In genomic region chr13:57633950-57634828, GRCh38 we compare ENCODE assay signal across 9 cellular contexts. TPM values are rescaled to one million over a fixed set of nuclear protein-coding genes. Genes with fewer than 3 reads are reported as not detected.
DNase-seq lines count a peak whose midpoint lies in the region; ATAC-seq and TF ChIP-seq lines count a peak whose summit lies in the region.
"Had no signal": no experiment of that assay in that cellular context is flagged by ENCODE, and none has a peak within 500 bp of the region (broad histone marks: within the 10 kb centered on the region; RNA-seq: fewer than 3 reads in every experiment).

No MANE protein-coding gene starts in this region.

- H2BK120ac ChIP-seq in H9 (ENCODE audit: low read depth, low read length, poor library complexity, severe bottlenecking): no peak overlapping the region

- in situ Hi-C loops in mammary epithelial cell (cut with MboI; ENCODE audit: low sequenced_read_pairs in 2 of 2): no loop called here

- no peaks in the 10 kb centered on the region for H3K79me1 ChIP-seq in H9 (ENCODE audit: insufficient read depth, low read depth, low read length, poor library complexity, severe bottlenecking)

- H3K9me3 Mint-ChIP-seq in H9: peaks cover 4 to 15% of the 10 kb centered on the region in 2 experiments; a peak in 4 of 5 replicates
- peaks cover 4% of the 10 kb centered on the region for H3K9me3 Mint-ChIP-seq in activated naive CD4-positive, alpha-beta T cell treated with anti-CD3 and anti-CD28 coated beads for 36 hours

- H3K4me2 ChIP-seq in H9 (ENCODE audit: insufficient read depth, insufficient read length, low read length): peak overlapping the region; percentile 99
- no peak overlapping the region for H3K4me2 ChIP-seq in mammary epithelial cell (ENCODE audit: insufficient read depth, low read depth, low read length)

- no TSS peak for BruUV-seq in mammary epithelial cell (replicated peaks; lab: Mats Ljungman, UMichigan)

- H2BK20ac ChIP-seq in H9 (ENCODE audit: low read depth, low read length, poor library complexity, severe bottlenecking): no peak overlapping the region

- peaks cover 0 to 17% (median 0%) of the 10 kb centered on the region in 3 experiments; a peak in 3 of 7 replicates for H3K36me3 Mint-ChIP-seq in H9 (ENCODE audit: insufficient read depth in 1 of 3, low read depth in 3 of 3)
- peaks cover 10% of the 10 kb centered on the region for H3K36me3 Mint-ChIP-seq in activated naive CD4-positive, alpha-beta T cell treated with anti-CD3 and anti-CD28 coated beads for 36 hours (ENCODE audit: low read depth)

- peak overlapping the region in 1 of 2 donors; percentile 25 for H3K4me3 ChIP-seq in body of pancreas
- peak overlapping the region; percentile 18 to 54 (median 48) for H3K4me3 ChIP-seq in sigmoid colon
- H3K4me3 ChIP-seq in mammary epithelial cell (replicated peaks in 1 of 3; ENCODE audit: insufficient read depth in 1 of 3, low read depth in 2 of 3, low read length in 3 of 3): no peak overlapping the region

- intact Hi-C loops in body of pancreas (cut with DNase I): no loop called here
- intact Hi-C loops in sigmoid colon (cut with DNase I): no loop called here
- intact Hi-C loops in mammary epithelial cell (cut with micrococcal nuclease): no loop called here
- intact Hi-C loops in activated naive CD4-positive, alpha-beta T cell treated with anti-CD3 and anti-CD28 coated beads for 36 hours (cut with micrococcal nuclease): no loop called here

- no peak overlapping the region for H3K27ac Mint-ChIP-seq in H9
- no peak overlapping the region for H3K27ac Mint-ChIP-seq in activated naive CD4-positive, alpha-beta T cell treated with anti-CD3 and anti-CD28 coated beads for 36 hours

- no peak overlapping the region for H4K5ac ChIP-seq in H9 (ENCODE audit: insufficient read length, low read depth, low read length)

- H4K20me1 ChIP-seq in H9 (ENCODE audit: control insufficient read depth, insufficient read depth, insufficient read length): no peaks in the 10 kb centered on the region
- H4K20me1 ChIP-seq in mammary epithelial cell (ENCODE audit: insufficient read depth, low read length): no peaks in the 10 kb centered on the region

- H3K27me3 Mint-ChIP-seq in H9 (ENCODE audit: low read depth): peaks cover 82% of the 10 kb centered on the region
- peaks cover 61% of the 10 kb centered on the region for H3K27me3 Mint-ChIP-seq in activated naive CD4-positive, alpha-beta T cell treated with anti-CD3 and anti-CD28 coated beads for 36 hours (ENCODE audit: low read depth)

- H3K4me3 Mint-ChIP-seq in H9: peak overlapping the region; percentile 57 to 84
- H3K4me3 Mint-ChIP-seq in activated naive CD4-positive, alpha-beta T cell treated with anti-CD3 and anti-CD28 coated beads for 36 hours: no peak overlapping the region

- H3T11ph ChIP-seq in H9 (ENCODE audit: low read length): no peak overlapping the region

- H2BK5ac ChIP-seq in H9 (ENCODE audit: insufficient read length, low read length): no peak overlapping the region

- H3K9me3 ChIP-seq in H9 (ENCODE audit: control insufficient read depth, low read depth, low read length): no peaks in the 10 kb centered on the region
- no peaks in the 10 kb centered on the region for H3K9me3 ChIP-seq in body of pancreas
- no peaks in the 10 kb centered on the region for H3K9me3 ChIP-seq in sigmoid colon
- H3K9me3 ChIP-seq in mammary epithelial cell (replicated peaks; ENCODE audit: insufficient read depth, low read length): peaks cover 10% of the 10 kb centered on the region

- no peak overlapping the region for H3K9ac ChIP-seq in H9 (ENCODE audit: extremely low read depth, insufficient read length, low read length)
- H3K9ac ChIP-seq in mammary epithelial cell (ENCODE audit: insufficient read depth, low read length): no peak overlapping the region

- H3K4me1 ChIP-seq in H9 (ENCODE audit: insufficient read depth, low read length): no peaks in the 10 kb centered on the region
- peaks cover 41% of the 10 kb centered on the region for H3K4me1 ChIP-seq in body of pancreas
- H3K4me1 ChIP-seq in sigmoid colon: peaks cover 0 to 38% (median 32%) of the 10 kb centered on the region in 4 donors
- H3K4me1 ChIP-seq in mammary epithelial cell (ENCODE audit: insufficient read depth, low read length): peaks cover 6% of the 10 kb centered on the region

- no peak overlapping the region for H3K4ac ChIP-seq in H9 (ENCODE audit: low read depth, low read length)

- peak; percentile 67 for DNase-seq in H9
- DNase-seq in body of pancreas: peak; percentile 8 to 26 (median 16)
- DNase-seq in islet precursor cell: peak; percentile 71
- peak; percentile 61 for DNase-seq in sigmoid colon
- no peak for DNase-seq in mammary epithelial cell
- no peak for DNase-seq in activated naive CD4-positive, alpha-beta T cell treated with anti-CD3 and anti-CD28 coated beads for 36 hours
- DNase-seq: MM.1S had no signal

- H3K23me2 ChIP-seq in H9 (ENCODE audit: insufficient read length, low read depth, low read length, poor library complexity, severe bottlenecking): peaks cover 39% of the 10 kb centered on the region

- ATAC-seq in body of pancreas: no peak
- no peak for ATAC-seq in GM18870 (IDR thresholded peaks at IDR 0.05; ENCODE audit: unreplicated experiment)
- no peak for ATAC-seq in GM18498 (IDR thresholded peaks at IDR 0.05; ENCODE audit: unreplicated experiment)

- TF ChIP-seq CTCF in H9 (conservative IDR thresholded peaks at IDR 0.05) (peak; percentile 37; the same call in 2 of the 3 replicates), body of pancreas (IDR thresholded peaks at IDR 0.05) (peak in 2 of 7 experiments; percentile 21 to 23), sigmoid colon (IDR thresholded peaks at IDR 0.05) (no peak), mammary epithelial cell (conservative IDR thresholded peaks at IDR 0.05 in 1 of 2, IDR thresholded peaks at IDR 0.05 in 1 of 2; ENCODE audit: extremely low read depth in 1 of 2, insufficient read depth in 1 of 2, low read depth in 1 of 2, low read length in 2 of 2) (no peak)

- peaks cover 48% of the 10 kb centered on the region; the same call in 1 of the 2 replicates for H3K27me3 ChIP-seq in H9 (ENCODE audit: insufficient read depth, low read length)
- H3K27me3 ChIP-seq in body of pancreas: peaks cover 0 to 12% of the 10 kb centered on the region in 2 donors
- H3K27me3 ChIP-seq in sigmoid colon: peaks cover 28 to 61% (median 44%) of the 10 kb centered on the region in 3 donors
- H3K27me3 ChIP-seq in mammary epithelial cell (ENCODE audit: insufficient read depth, low read length): peaks cover 30% of the 10 kb centered on the region

- H3K36me3 ChIP-seq in body of pancreas (replicated peaks in 1 of 2; ENCODE audit: insufficient read depth in 1 of 2, low read depth in 2 of 2): no peaks in the 10 kb centered on the region
- H3K36me3 ChIP-seq in sigmoid colon: no peaks in the 10 kb centered on the region
- no peaks in the 10 kb centered on the region for H3K36me3 ChIP-seq in mammary epithelial cell (ENCODE audit: insufficient read depth, low read length)

- TF ChIP-seq POLR2A in body of pancreas (IDR thresholded peaks at IDR 0.05) (no peak), sigmoid colon (IDR thresholded peaks at IDR 0.05) (no peak)

- no peak overlapping the region for H3K56ac ChIP-seq in H9 (ENCODE audit: insufficient read length, low read depth, low read length)

- no peak overlapping the region for H2AK5ac ChIP-seq in H9 (ENCODE audit: insufficient read length, low read length)

- H3K14ac ChIP-seq in H9 (ENCODE audit: insufficient read depth, low read length): no peak overlapping the region

- no peak overlapping the region for H2BK15ac ChIP-seq in H9 (ENCODE audit: low read depth, low read length)

- dilution Hi-C loops in mammary epithelial cell (cut with HindIII; ENCODE audit: low sequenced_read_pairs): no loop called here

- no peak for TF ChIP-seq EP300 in sigmoid colon (IDR thresholded peaks at IDR 0.05)

- no peak overlapping the region for H2BK12ac ChIP-seq in H9 (ENCODE audit: insufficient read length, low read depth, low read length)

- no peak overlapping the region for H3K18ac ChIP-seq in H9 (ENCODE audit: insufficient read length, low read depth, low read length)

- H3K4me1 Mint-ChIP-seq in H9: peaks cover 30 to 34% of the 10 kb centered on the region in 2 experiments
- H3K4me1 Mint-ChIP-seq in activated naive CD4-positive, alpha-beta T cell treated with anti-CD3 and anti-CD28 coated beads for 36 hours (ENCODE audit: low read depth): peaks cover 41% of the 10 kb centered on the region

- CTCF ChIA-PET in mammary epithelial cell (lab: Charles Lee; ENCODE audit: low non-redundant PET): no interaction called here
- CTCF ChIA-PET in activated naive CD4-positive, alpha-beta T cell treated with anti-CD3 and anti-CD28 coated beads for 36 hours (lab: Charles Lee): interaction anchor here (0.7 kb wide), 1 partner anchor 15 kb away, joined by 3 read pairs; no protein-coding TSS in a partner anchor

- no peaks in the 10 kb centered on the region for H3K79me2 ChIP-seq in H9 (ENCODE audit: insufficient read depth, low read length)
- no peaks in the 10 kb centered on the region for H3K79me2 ChIP-seq in mammary epithelial cell (ENCODE audit: insufficient read depth, low read length)

- WGBS in H9 (ENCODE audit: extremely low coverage, insufficient read length, low lambda C conversion rate): no CpG with 5 or more reads among the region's 78 CpGs
- 7 to 11% methylated on average over 28 to 78 of the region's 78 CpGs for WGBS in body of pancreas, 2 donors
- 14 to 39% methylated on average over 78 of the region's 78 CpGs for whole genome bisulfite sequencing in sigmoid colon, 2 donors
- WGBS in mammary epithelial cell (ENCODE audit: low coverage, missing lambda C conversion rate): 9% methylated on average over 23 of the region's 78 CpGs

- H4K91ac ChIP-seq in H9 (ENCODE audit: insufficient read length, low read depth, low read length): no peak overlapping the region

- no peak overlapping the region for H3K27ac ChIP-seq in H9 (ENCODE audit: insufficient read length, low read depth, low read length)
- peak overlapping the region in 3 of 4 donors; percentile 61 to 80 (median 69) for H3K27ac ChIP-seq in body of pancreas
- H3K27ac ChIP-seq in sigmoid colon: peak overlapping the region in 3 of 4 donors; percentile 7 to 75 (median 33)
- H3K27ac ChIP-seq in mammary epithelial cell (ENCODE audit: insufficient read depth, low read depth, low read length): no peak overlapping the region

- no peak overlapping the region for H3K23ac ChIP-seq in H9 (ENCODE audit: insufficient read length, low read depth, low read length)

- no peak overlapping the region for H2AFZ ChIP-seq in H9 (ENCODE audit: low read length)
- no peak overlapping the region for H2AFZ ChIP-seq in mammary epithelial cell (ENCODE audit: low read depth, low read length)

- H4K8ac ChIP-seq in H9 (replicated peaks; ENCODE audit: insufficient read length, low read depth, low read length): no peak overlapping the region

RNA-seq across cellular contexts. Expression of gene PCDH17, which starts 2.6 kb away (rescaled TPM):
- total RNA-seq in H9 (2021): 0.37 and 0.52 TPM in 2 replicates
- 10 to 100 TPM in 1 of 2 donors, 1 to 10 TPM in 1; 6.0 to 21.8 TPM for total RNA-seq in body of pancreas
- 1 to 10 TPM; 2.8 to 5.0 (median 4.0) TPM for total RNA-seq in sigmoid colon
- 1 to 10 TPM in 1 of 3 donors, under 1 TPM in 2; under 0.01 to 1.2 (median under 0.01) TPM for polyA plus RNA-seq in sigmoid colon
- total RNA-seq in mammary epithelial cell: not detected
- not detected for polyA plus RNA-seq in mammary epithelial cell
- not detected for polyA minus RNA-seq in mammary epithelial cell
- total RNA-seq in activated naive CD4-positive, alpha-beta T cell treated with anti-CD3 and anti-CD28 coated beads for 36 hours: not detected

Comparison
In these comparisons a context has a peak if more than half of its experiments do, and no peak if none do; other contexts are left out.
1. DNase-seq: peak in H9 (single experiment), body of pancreas (4 of 4), islet precursor cell (single experiment) and sigmoid colon (single experiment); none in mammary epithelial cell (single experiment) and activated naive CD4-positive, alpha-beta T cell treated with anti-CD3 and anti-CD28 coated beads for 36 hours (single experiment).
2. H3K27ac ChIP-seq: peak in body of pancreas (3 of 4) and sigmoid colon (3 of 4); none in H9 (single experiment) and mammary epithelial cell (single experiment).
3. H3K4me3 ChIP-seq: peak in sigmoid colon (4 of 4); none in mammary epithelial cell (0 of 3).